In the genomic region with DNA sequence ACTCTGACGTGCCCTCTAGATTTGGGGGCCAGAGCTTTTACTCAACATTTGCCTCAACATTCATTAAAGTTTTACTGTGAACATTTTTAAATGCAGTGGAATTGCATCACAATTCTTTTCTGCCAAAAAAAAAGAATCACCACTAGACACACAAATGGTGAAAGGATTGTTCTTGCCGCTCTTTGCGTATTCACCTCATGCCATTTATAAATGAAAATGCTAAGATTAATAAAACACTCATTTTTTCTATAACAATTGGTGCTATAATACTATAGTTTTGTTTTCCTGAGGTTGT, we compare ENCODE assay signal across 9 cellular contexts. TPM values are rescaled to one million over a fixed set of nuclear protein-coding genes. Genes with fewer than 3 reads are reported as not detected.
DNase-seq lines count a peak whose midpoint lies in the region; ATAC-seq and TF ChIP-seq lines count a peak whose summit lies in the region.
"Had no signal": no experiment of that assay in that cellular context is flagged by ENCODE, and none has a peak within 500 bp of the region (broad histone marks: within the 10 kb centered on the region; RNA-seq: fewer than 3 reads in every experiment).

No MANE protein-coding gene starts in this region.

- H3K4me1 ChIP-seq in esophagus squamous epithelium (peaks cover 0 to 19% (median 0%) of the 10 kb centered on the region in 3 donors), osteoblast (ENCODE audit: insufficient read depth, low read length) (peaks cover 16% of the 10 kb centered on the region), upper lobe of right lung (peaks cover 4% of the 10 kb centered on the region)

- 52 to 69% methylated on average over 3 of the region's 3 CpGs for WGBS in esophagus squamous epithelium, 2 donors

- intact Hi-C loops in esophagus squamous epithelium (cut with DNase I) (no loop called here), upper lobe of right lung (cut with DNase I) (no loop called here), CD14-positive monocyte (cut with micrococcal nuclease) (no loop called here)

- H3K4me3 Mint-ChIP-seq in CD14-positive monocyte, result no peak overlapping the region

- TF ChIP-seq CTCF in WI38 (IDR thresholded peaks at IDR 0.05; ENCODE audit: low read depth, low read length) (no peak), esophagus squamous epithelium (IDR thresholded peaks at IDR 0.05) (no peak), osteoblast (IDR thresholded peaks at IDR 0.05; ENCODE audit: extremely low read depth, low read depth, low read length) (no peak), upper lobe of right lung (IDR thresholded peaks at IDR 0.05) (no peak), CD14-positive monocyte (IDR thresholded peaks at IDR 0.05) (no peak)

- peaks cover 0 to 1% (median 0%) of the 10 kb centered on the region in 7 donors for H3K9me3 Mint-ChIP-seq in CD14-positive monocyte

- H3K27me3 ChIP-seq in esophagus squamous epithelium, result no peaks in the 10 kb centered on the region
- H3K27me3 ChIP-seq in osteoblast (ENCODE audit: insufficient read depth, low read length), result no peaks in the 10 kb centered on the region
- no peaks in the 10 kb centered on the region for H3K27me3 ChIP-seq in upper lobe of right lung

- H3K4me3 ChIP-seq in WI38 (ENCODE audit: low read depth, low read length) (peak overlapping the region; percentile 50), esophagus squamous epithelium (peak overlapping the region; percentile 21 to 66 (median 50)), osteoblast (ENCODE audit: insufficient read depth, low read length) (peak overlapping the region; percentile 70), upper lobe of right lung (peak overlapping the region; percentile 57)

- no peaks in the 10 kb centered on the region for H3K9me3 ChIP-seq in esophagus squamous epithelium
- H3K9me3 ChIP-seq in osteoblast (ENCODE audit: low read depth, low read length), result no peaks in the 10 kb centered on the region
- H3K9me3 ChIP-seq in upper lobe of right lung, result no peaks in the 10 kb centered on the region

- H4K20me1 ChIP-seq in osteoblast (ENCODE audit: insufficient read depth, low read length), result no peaks in the 10 kb centered on the region

- no peak for TF ChIP-seq POLR2A in esophagus squamous epithelium (IDR thresholded peaks at IDR 0.05)

- peak overlapping the region; percentile 96 for H3K4me2 ChIP-seq in osteoblast (ENCODE audit: insufficient read depth, low read length)

- DNase-seq in esophagus squamous epithelium (lab: John Stamatoyannopoulos, UW) (no peak), osteoblast (ENCODE audit: insufficient read length, low spot score, missing footprints) (no peak), upper lobe of right lung (no peak), CD14-positive monocyte (ENCODE audit: low spot score) (no peak), KBM-7 (no peak)
- DNase-seq in activated CD8-positive, alpha-beta memory T cell treated with anti-CD3 and anti-CD28 coated beads, Interleukin-2, amount 50 U/mL, for 48 hours, result no peak
- DNase-seq: activated CD4-positive, alpha-beta T cell treated with anti-CD3 and anti-CD28 coated beads, Interleukin-2, amount 50 U/mL, for 48 hours had no signal

- peak overlapping the region; percentile 97 for H2AFZ ChIP-seq in osteoblast (ENCODE audit: low read length)

- H3K79me2 ChIP-seq in osteoblast (ENCODE audit: insufficient read depth, low read length), result no peaks in the 10 kb centered on the region

- no peak for ATAC-seq in upper lobe of right lung

- H3K36me3 Mint-ChIP-seq in CD14-positive monocyte, result no peaks in the 10 kb centered on the region

- in situ Hi-C loops in KBM-7 (cut with MboI; ENCODE audit: low pct_unique_long_range_greater_than_20kb, low sequenced_read_pairs), result no loop called here

- H3K27ac ChIP-seq in esophagus squamous epithelium, result peak overlapping the region; percentile 74 to 94 (median 88)
- H3K27ac ChIP-seq in osteoblast (ENCODE audit: low read depth, low read length), result peak overlapping the region; percentile 84
- H3K27ac ChIP-seq in upper lobe of right lung, result peak overlapping the region; percentile 90

- no peaks in the 10 kb centered on the region for H3K36me3 ChIP-seq in esophagus squamous epithelium
- H3K36me3 ChIP-seq in osteoblast (ENCODE audit: insufficient read depth, low read length), result no peaks in the 10 kb centered on the region
- H3K36me3 ChIP-seq in upper lobe of right lung, result no peaks in the 10 kb centered on the region

- H3K27ac Mint-ChIP-seq in CD14-positive monocyte, result no peak overlapping the region

- H3K27me3 Mint-ChIP-seq in CD14-positive monocyte (ENCODE audit: low read depth in 3 of 3), result peaks cover 0 to 5% (median 0%) of the 10 kb centered on the region in 3 donors

- no peaks in the 10 kb centered on the region for H3K4me1 Mint-ChIP-seq in CD14-positive monocyte

RNA-seq across cellular contexts. Expression of gene RHOJ, which starts 1.0 kb away (rescaled TPM):
- total RNA-seq in esophagus squamous epithelium, result 1 to 10 TPM in 2 of 4 donors, under 1 TPM in 2; 0.64 to 9.5 (median 0.87) TPM
- 3.8 and 4.3 TPM in 2 replicates for total RNA-seq in osteoblast
- total RNA-seq in upper lobe of right lung, result 38.6 TPM
- not detected for polyA plus RNA-seq in CD14-positive monocyte
- total RNA-seq: T-helper 2 cell treated with Interferon-gamma antibody and Interleukin-4, amounts not matched to agents 100 ng/mL and 5 ng/mL, for 36 hours had no signal
